Comparison of ENCODE assay signal across 10 cellular contexts in the genomic region with DNA sequence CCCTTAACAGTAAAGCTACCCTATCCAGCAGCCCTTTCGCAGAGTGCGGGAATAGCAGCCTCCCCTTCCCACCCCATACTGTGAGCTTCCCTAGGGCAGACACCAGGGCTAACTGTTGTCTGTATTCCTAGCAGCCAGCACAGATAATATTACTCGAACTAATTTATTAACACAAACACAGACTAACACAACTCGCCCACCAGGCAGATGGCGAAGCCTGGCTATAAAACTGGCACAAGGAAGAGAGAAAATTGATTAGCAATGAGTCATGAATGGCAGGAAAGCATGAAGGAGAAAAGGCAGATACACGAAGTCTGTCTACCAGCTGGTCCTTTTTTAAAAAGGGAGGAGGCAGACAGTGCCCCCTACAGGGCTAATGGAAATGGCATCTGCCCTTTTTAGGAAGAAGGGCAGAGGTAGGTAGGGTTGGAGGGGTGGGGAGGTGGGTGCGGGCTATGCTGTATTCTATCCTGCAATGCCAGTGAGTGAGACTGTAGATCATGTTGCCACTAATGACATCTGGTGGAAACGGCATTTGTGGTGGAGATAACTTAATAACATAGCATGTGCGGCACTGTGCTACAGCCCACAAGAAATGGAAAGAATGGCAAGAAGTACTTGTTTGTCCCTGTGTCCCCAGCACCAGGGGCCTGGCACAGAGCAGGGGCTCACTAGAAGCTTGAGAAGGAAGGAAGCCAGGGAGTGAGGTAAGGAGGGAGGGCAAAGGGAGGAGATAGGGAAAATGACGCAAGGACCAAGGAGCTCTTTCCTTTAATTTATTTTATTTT. TPM values are rescaled to one million over a fixed set of nuclear protein-coding genes. Genes with fewer than 3 reads are reported as not detected.
DNase-seq lines count a peak whose midpoint lies in the region; ATAC-seq and TF ChIP-seq lines count a peak whose summit lies in the region.
"Had no signal": no experiment of that assay in that cellular context is flagged by ENCODE, and none has a peak within 500 bp of the region (broad histone marks: within the 10 kb centered on the region; RNA-seq: fewer than 3 reads in every experiment).

No MANE protein-coding gene starts in this region.

- H3K27ac ChIP-seq in WERI-Rb-1 (peak overlapping the region; percentile 49), left lung (no peak overlapping the region)
- H3K27ac ChIP-seq: BLaER1 treated with 17β-estradiol and CSF1 and Interleukin-3, amounts not matched to agents 10 nM and 100 nM; ovary had no signal

- DNase-seq in NCI-H2081 (lab: John Stamatoyannopoulos, UW) = peak; percentile 62 to 64
- no peak for DNase-seq in NCI-H2081 treated with DMSO at 0.1 percent for 48 hours (lab: John Stamatoyannopoulos, UW)
- DNase-seq in NCI-H2107 treated with DMSO at 0.1 percent for 48 hours (lab: John Stamatoyannopoulos, UW; ENCODE audit: unreplicated experiment) = peak; percentile 75
- DNase-seq in WERI-Rb-1 = peak; percentile 80
- peak; percentile 34 for DNase-seq in central memory CD4-positive, alpha-beta T cell
- DNase-seq in left lung = peak in 1 of 2 donors; percentile 41
- peak; percentile 12 for DNase-seq in stimulated activated CD8-positive, alpha-beta memory T cell treated with anti-CD3 and anti-CD28 coated beads, Interleukin-12 subunit alpha, Interleukin-12 subunit beta, amount 100 ng/mL, for 24 hours (ENCODE audit: extremely low read depth)

- TF ChIP-seq CTCF in WERI-Rb-1 (IDR thresholded peaks at IDR 0.05; ENCODE audit: low read depth, low read length) = peak; percentile 76
- TF ChIP-seq CTCF in left lung (IDR thresholded peaks at IDR 0.05) = peak; percentile 43 to 78

- ATAC-seq in left lung (peak; percentile 76), HG03175 (IDR thresholded peaks at IDR 0.05; ENCODE audit: unreplicated experiment) (no peak)

- intact Hi-C loops in left lung (cut with DNase I) = no loop called here

- H3K4me3 ChIP-seq in WERI-Rb-1 (ENCODE audit: low read depth, low read length) = no peak overlapping the region
- H3K4me3 ChIP-seq in left lung = no peak overlapping the region
- H3K4me3 ChIP-seq: BLaER1 treated with 17β-estradiol and CSF1 and Interleukin-3, amounts not matched to agents 10 nM and 100 nM; ovary had no signal

- H3K4me1 ChIP-seq in left lung = peaks cover 5 to 16% of the 10 kb centered on the region in 2 donors

- no peaks in the 10 kb centered on the region for H3K9me3 ChIP-seq in WERI-Rb-1 (ENCODE audit: severe bottlenecking)
- no peaks in the 10 kb centered on the region for H3K9me3 ChIP-seq in left lung
- H3K9me3 ChIP-seq: ovary had no signal

- H3K36me3 ChIP-seq in WERI-Rb-1 (no peaks in the 10 kb centered on the region), left lung (no peaks in the 10 kb centered on the region)
- H3K36me3 ChIP-seq: BLaER1 treated with 17β-estradiol and CSF1 and Interleukin-3, amounts not matched to agents 10 nM and 100 nM; ovary had no signal

- H3K27me3 ChIP-seq in WERI-Rb-1 (ENCODE audit: insufficient read depth, low read depth, severe bottlenecking) (no peaks in the 10 kb centered on the region), left lung (no peaks in the 10 kb centered on the region)
- H3K27me3 ChIP-seq: ovary had no signal

RNA-seq across cellular contexts. Expression of a gene that starts 30.6 kb away (rescaled TPM):
- total RNA-seq in left lung = 10 to 100 TPM; 20.7 to 39.5 TPM
